Comparison of ENCODE assay signal across 8 cellular contexts in the genomic region with DNA sequence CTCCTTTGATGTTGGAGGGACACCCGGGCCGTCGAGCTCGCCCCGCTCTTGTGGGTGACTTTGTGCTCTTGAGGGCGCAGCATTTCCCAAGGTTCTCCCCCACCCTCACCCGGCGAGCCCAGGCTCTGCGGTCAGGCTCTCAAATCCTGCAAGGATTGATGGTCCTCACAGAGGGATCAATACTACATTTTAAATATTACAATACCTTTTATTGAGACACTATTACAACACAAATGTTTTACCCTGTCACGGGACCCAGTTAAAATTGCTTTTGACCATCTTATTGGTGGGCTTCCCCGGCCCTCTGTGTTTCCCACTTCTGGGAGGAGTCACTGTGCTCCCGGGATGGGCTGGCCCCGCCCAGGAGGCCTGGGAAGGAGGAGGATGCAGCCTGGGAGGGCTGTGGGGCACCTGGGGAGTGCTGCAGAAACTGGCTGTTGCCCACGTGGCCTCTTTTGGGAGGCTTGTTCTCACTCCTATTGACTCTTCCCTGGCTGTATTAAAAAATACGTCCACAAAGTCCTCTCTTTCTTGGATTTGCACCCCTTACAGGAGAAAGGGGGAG.
DNase-seq lines count a peak whose midpoint lies in the region; ATAC-seq lines count a peak whose summit lies in the region.

No MANE protein-coding gene starts in this region.

- no peaks in the 10 kb centered on the region for H3K9me3 ChIP-seq in iPS-18c (ENCODE audit: control insufficient read depth, insufficient read depth, low read length)

- peak overlapping the region; percentile 35; the same call in 1 of the 2 replicates for H3K4me3 ChIP-seq in iPS-18c (ENCODE audit: insufficient read depth, low read depth, low read length)

- H3K36me3 Mint-ChIP-seq in activated T-helper 1 cell treated with anti-CD3 and anti-CD28 coated beads, Interleukin-12 subunit alpha, Interleukin-12 subunit beta, Interleukin-2, Interleukin-4 antibody, amounts not matched to agents 30 ng/mL and 10 ng/mL and 1 ng/mL, durations not matched to agents 14 hours and 24 hours and 36 hours (ENCODE audit: low read depth): peaks cover 2% of the 10 kb centered on the region
- H3K36me3 Mint-ChIP-seq in stimulated activated naive B cell treated with anti-CD40 and anti-IgM and Interleukin-4, amounts not matched to agents 10 μg/mL and 1 μg/mL and 100 μg/mL, for 72 hours: no peaks in the 10 kb centered on the region

- intact Hi-C loops in activated T-helper 1 cell treated with anti-CD3 and anti-CD28 coated beads, Interleukin-12 subunit alpha, Interleukin-12 subunit beta, Interleukin-2, Interleukin-4 antibody, amounts not matched to agents 30 ng/mL and 10 ng/mL and 1 ng/mL, durations not matched to agents 14 hours and 24 hours and 36 hours (cut with micrococcal nuclease): loop anchor here (1.0 to 5.0 kb wide), 5 partner anchors 89 to 1056 kb away; partner anchors contain the start of genes C2orf76, CCDC93, DBI and DDX18

- H3K27me3 Mint-ChIP-seq in activated T-helper 1 cell treated with anti-CD3 and anti-CD28 coated beads, Interleukin-12 subunit alpha, Interleukin-12 subunit beta, Interleukin-2, Interleukin-4 antibody, amounts not matched to agents 30 ng/mL and 10 ng/mL and 1 ng/mL, durations not matched to agents 14 hours and 24 hours and 36 hours (ENCODE audit: insufficient read depth): peaks cover 27% of the 10 kb centered on the region
- H3K27me3 Mint-ChIP-seq in stimulated activated naive B cell treated with anti-CD40 and anti-IgM and Interleukin-4, amounts not matched to agents 10 μg/mL and 1 μg/mL and 100 μg/mL, for 72 hours: peaks cover 46 to 65% of the 10 kb centered on the region in 2 donors

- peak; percentile 32 for DNase-seq in DMS53 (lab: John Stamatoyannopoulos, UW)
- DNase-seq in DMS53 treated with DMSO at 0.1 percent for 48 hours (lab: John Stamatoyannopoulos, UW; ENCODE audit: unreplicated experiment): no peak
- DNase-seq in activated T-helper 1 cell treated with anti-CD3 and anti-CD28 coated beads, Interleukin-12 subunit alpha, Interleukin-12 subunit beta, Interleukin-2, Interleukin-4 antibody, amounts not matched to agents 30 ng/mL and 10 ng/mL and 1 ng/mL, durations not matched to agents 14 hours and 24 hours and 36 hours (ENCODE audit: low spot score): no peak
- DNase-seq in stimulated activated naive B cell treated with anti-CD40 and anti-IgM and Interleukin-4, amounts not matched to agents 10 μg/mL and 1 μg/mL and 100 μg/mL, for 72 hours: no peak
- no peak for DNase-seq in NCI-H1436 treated with DMSO at 0.1 percent for 48 hours (lab: John Stamatoyannopoulos, UW)

- ATAC-seq in stimulated activated naive B cell treated with anti-CD40 and anti-IgM and Interleukin-4, amounts not matched to agents 10 μg/mL and 1 μg/mL and 100 μg/mL, for 72 hours (replicated peaks): no peak
- ATAC-seq in GM18867 (IDR thresholded peaks at IDR 0.05; ENCODE audit: unreplicated experiment) (no peak), HG03442 (IDR thresholded peaks at IDR 0.05; ENCODE audit: unreplicated experiment) (no peak)

- peaks cover under 1% of the 10 kb centered on the region for H3K4me1 Mint-ChIP-seq in activated T-helper 1 cell treated with anti-CD3 and anti-CD28 coated beads, Interleukin-12 subunit alpha, Interleukin-12 subunit beta, Interleukin-2, Interleukin-4 antibody, amounts not matched to agents 30 ng/mL and 10 ng/mL and 1 ng/mL, durations not matched to agents 14 hours and 24 hours and 36 hours (ENCODE audit: low read depth)
- peaks cover 3 to 6% of the 10 kb centered on the region in 2 donors for H3K4me1 Mint-ChIP-seq in stimulated activated naive B cell treated with anti-CD40 and anti-IgM and Interleukin-4, amounts not matched to agents 10 μg/mL and 1 μg/mL and 100 μg/mL, for 72 hours

- H3K9me3 Mint-ChIP-seq in activated T-helper 1 cell treated with anti-CD3 and anti-CD28 coated beads, Interleukin-12 subunit alpha, Interleukin-12 subunit beta, Interleukin-2, Interleukin-4 antibody, amounts not matched to agents 30 ng/mL and 10 ng/mL and 1 ng/mL, durations not matched to agents 14 hours and 24 hours and 36 hours: no peaks in the 10 kb centered on the region
- H3K9me3 Mint-ChIP-seq in stimulated activated naive B cell treated with anti-CD40 and anti-IgM and Interleukin-4, amounts not matched to agents 10 μg/mL and 1 μg/mL and 100 μg/mL, for 72 hours: peaks cover 0 to 2% of the 10 kb centered on the region in 2 donors

- H3K27ac Mint-ChIP-seq in activated T-helper 1 cell treated with anti-CD3 and anti-CD28 coated beads, Interleukin-12 subunit alpha, Interleukin-12 subunit beta, Interleukin-2, Interleukin-4 antibody, amounts not matched to agents 30 ng/mL and 10 ng/mL and 1 ng/mL, durations not matched to agents 14 hours and 24 hours and 36 hours: peak overlapping the region; percentile 89
- peak overlapping the region; percentile 71 for H3K27ac Mint-ChIP-seq in stimulated activated naive B cell treated with anti-CD40 and anti-IgM and Interleukin-4, amounts not matched to agents 10 μg/mL and 1 μg/mL and 100 μg/mL, for 72 hours

- peak overlapping the region; percentile 83 for H3K4me3 Mint-ChIP-seq in activated T-helper 1 cell treated with anti-CD3 and anti-CD28 coated beads, Interleukin-12 subunit alpha, Interleukin-12 subunit beta, Interleukin-2, Interleukin-4 antibody, amounts not matched to agents 30 ng/mL and 10 ng/mL and 1 ng/mL, durations not matched to agents 14 hours and 24 hours and 36 hours
- peak overlapping the region; percentile 76 to 77 for H3K4me3 Mint-ChIP-seq in stimulated activated naive B cell treated with anti-CD40 and anti-IgM and Interleukin-4, amounts not matched to agents 10 μg/mL and 1 μg/mL and 100 μg/mL, for 72 hours
